Comparison of ENCODE assay signal across 18 cellular contexts in the genomic region with DNA sequence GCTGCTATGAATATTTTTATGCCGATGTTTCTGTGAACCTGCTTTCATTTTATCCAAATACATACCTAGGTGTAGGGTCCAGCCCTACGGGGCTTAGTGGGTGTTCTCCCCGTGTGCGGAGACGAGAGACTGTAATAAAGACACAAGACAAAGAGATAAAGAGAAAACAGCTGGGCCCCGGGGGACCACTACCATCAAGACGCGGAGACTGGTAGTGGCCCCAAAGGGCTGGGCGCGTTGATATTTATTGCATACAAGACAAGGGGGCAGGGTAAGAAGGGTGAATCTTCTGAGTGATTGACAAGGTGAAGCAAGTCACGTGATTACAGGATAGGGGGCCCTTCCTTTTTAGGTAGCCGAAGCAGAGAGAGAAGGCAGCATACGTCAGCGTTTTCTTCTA.
DNase-seq lines count a peak whose midpoint lies in the region; ATAC-seq and TF ChIP-seq lines count a peak whose summit lies in the region.
"Had no signal": no experiment of that assay in that cellular context is flagged by ENCODE, and none has a peak within 500 bp of the region (broad histone marks: within the 10 kb centered on the region; RNA-seq: fewer than 3 reads in every experiment).

No MANE protein-coding gene starts in this region.

- no peak overlapping the region for H3K27ac Mint-ChIP-seq in osteocyte (ENCODE audit: unreplicated experiment)
- no peak overlapping the region for H3K27ac Mint-ChIP-seq in stimulated activated naive CD8-positive, alpha-beta T cell treated with anti-CD3 and anti-CD28 coated beads, Interleukin-15, amount 100 ng/mL, for 72 hours
- H3K27ac Mint-ChIP-seq: CD4-positive, alpha-beta T cell; GM23338 had no signal

- intact Hi-C loops in upper lobe of right lung (cut with DNase I): loop anchor here (10.0 kb wide), 1 partner anchor 453 kb away; no protein-coding TSS in a partner anchor

- no peak overlapping the region for H3K27ac ChIP-seq in upper lobe of right lung
- H3K27ac ChIP-seq: 22Rv1, A549, C4-2B, HL-60 had no signal

- H3K4me3 ChIP-seq in upper lobe of right lung: no peak overlapping the region
- H3K4me3 ChIP-seq: A549, GM23338 had no signal

- H3K27me3 Mint-ChIP-seq in osteocyte (ENCODE audit: unreplicated experiment): peaks cover 17% of the 10 kb centered on the region
- peaks cover 66% of the 10 kb centered on the region for H3K27me3 Mint-ChIP-seq in stimulated activated naive CD8-positive, alpha-beta T cell treated with anti-CD3 and anti-CD28 coated beads, Interleukin-15, amount 100 ng/mL, for 72 hours

- no peaks in the 10 kb centered on the region for H3K4me1 ChIP-seq in upper lobe of right lung
- H3K4me1 ChIP-seq: A549, Caco-2 had no signal

- H3K9me3 ChIP-seq in upper lobe of right lung: no peaks in the 10 kb centered on the region
- H3K9me3 ChIP-seq: A549, Caco-2 had no signal

- H3K36me3 Mint-ChIP-seq in osteocyte (ENCODE audit: unreplicated experiment): no peaks in the 10 kb centered on the region

- TF ChIP-seq CTCF in osteocyte (IDR thresholded peaks at IDR 0.05): no peak
- no peak for TF ChIP-seq CTCF in upper lobe of right lung (IDR thresholded peaks at IDR 0.05)

- no peaks in the 10 kb centered on the region for H3K36me3 ChIP-seq in upper lobe of right lung

- no peaks in the 10 kb centered on the region for H3K27me3 ChIP-seq in upper lobe of right lung

- peak; percentile 54 for DNase-seq in activated effector memory CD4-positive, alpha-beta T cell treated with anti-CD3 and anti-CD28 coated beads, Interleukin-2, amount 50 U/mL, for 16 hours
- DNase-seq in activated effector memory CD4-positive, alpha-beta T cell treated with Interleukin-2 at 50 U/mL for 16 hours: no peak
- DNase-seq in islet precursor cell: peak; percentile 26
- DNase-seq in osteocyte (ENCODE audit: extremely low spot score, unreplicated experiment): peak; percentile 30
- peak; percentile 17 for DNase-seq in upper lobe of right lung
- DNase-seq in stimulated activated naive CD8-positive, alpha-beta T cell treated with anti-CD3 and anti-CD28 coated beads, Interleukin-15, amount 100 ng/mL, for 72 hours: no peak
- no peak for DNase-seq in DMS79 treated with DMSO at 0.1 percent for 48 hours (lab: John Stamatoyannopoulos, UW)
- DNase-seq in GM19238 (ENCODE audit: insufficient read length, low spot score): no peak
- DNase-seq: AML-193, Caco-2, GDM1, HCEC 1CT had no signal

- no peak overlapping the region for H3K4me3 Mint-ChIP-seq in osteocyte (ENCODE audit: unreplicated experiment)
- H3K4me3 Mint-ChIP-seq in stimulated activated naive CD8-positive, alpha-beta T cell treated with anti-CD3 and anti-CD28 coated beads, Interleukin-15, amount 100 ng/mL, for 72 hours: no peak overlapping the region
- H3K4me3 Mint-ChIP-seq: CD4-positive, alpha-beta T cell; GM23338 had no signal

- no peak for ATAC-seq in upper lobe of right lung
- ATAC-seq in stimulated activated naive CD8-positive, alpha-beta T cell treated with anti-CD3 and anti-CD28 coated beads, Interleukin-15, amount 100 ng/mL, for 72 hours: no peak
- ATAC-seq: A549, GM23338 had no signal

- H3K4me1 Mint-ChIP-seq in osteocyte (ENCODE audit: unreplicated experiment): no peaks in the 10 kb centered on the region
- peaks cover 6% of the 10 kb centered on the region for H3K4me1 Mint-ChIP-seq in stimulated activated naive CD8-positive, alpha-beta T cell treated with anti-CD3 and anti-CD28 coated beads, Interleukin-15, amount 100 ng/mL, for 72 hours

- no peaks in the 10 kb centered on the region for H3K9me3 Mint-ChIP-seq in osteocyte (ENCODE audit: unreplicated experiment)
- no peaks in the 10 kb centered on the region for H3K9me3 Mint-ChIP-seq in stimulated activated naive CD8-positive, alpha-beta T cell treated with anti-CD3 and anti-CD28 coated beads, Interleukin-15, amount 100 ng/mL, for 72 hours
- H3K9me3 Mint-ChIP-seq: CD4-positive, alpha-beta T cell; GM23338 had no signal

Comparison
In these comparisons a context has a peak if more than half of its experiments do, and no peak if none do; other contexts are left out.
1. DNase-seq: peak in activated effector memory CD4-positive, alpha-beta T cell treated with anti-CD3 and anti-CD28 coated beads, Interleukin-2, amount 50 U/mL, for 16 hours (single experiment), islet precursor cell (single experiment), osteocyte (single experiment) and upper lobe of right lung (single experiment); none in activated effector memory CD4-positive, alpha-beta T cell treated with Interleukin-2 at 50 U/mL for 16 hours (single experiment), stimulated activated naive CD8-positive, alpha-beta T cell treated with anti-CD3 and anti-CD28 coated beads, Interleukin-15, amount 100 ng/mL, for 72 hours (0 of 2), DMS79 treated with DMSO at 0.1 percent for 48 hours (single experiment) and GM19238 (single experiment).